39 cellular contexts compared by ENCODE assay signal in genomic region chr18:1446765-1447164, GRCh38.
"Had no signal": no experiment of that assay in that cellular context is flagged by ENCODE, and none has a peak within 500 bp of the region (broad histone marks: within the 10 kb centered on the region; RNA-seq: fewer than 3 reads in every experiment).

No MANE protein-coding gene starts in this region.

- H3K4me1 ChIP-seq: adrenal gland, ascending aorta, body of pancreas, breast epithelium had no signal

- H3K27me3 ChIP-seq: adrenal gland, ascending aorta, body of pancreas, brain microvascular endothelial cell, breast epithelium, cardiac muscle cell had no signal

- DNase-seq: activated effector memory CD4-positive, alpha-beta T cell treated with anti-CD3 and anti-CD28 coated beads, Interleukin-2, amount 50 U/mL, for 16 hours; activated effector memory CD4-positive, alpha-beta T cell treated with Interleukin-2 at 50 U/mL for 16 hours; activated gamma-delta T cell; activated gamma-delta T cell treated with Interleukin-2 at 50 U/mL for 16 hours; activated naive CD4-positive, alpha-beta T cell; activated naive CD4-positive, alpha-beta T cell treated with anti-CD3 and anti-CD28 coated beads for 36 hours; activated naive CD4-positive, alpha-beta T cell treated with anti-CD3 and anti-CD28 coated beads, Interleukin-2, amount 10 ng/mL, durations not matched to agents 7 days and 5 days; activated naive CD4-positive, alpha-beta T cell treated with anti-CD3 and anti-CD28 coated beads, Interleukin-2, amount 50 U/mL, for 16 hours; activated naive CD4-positive, alpha-beta T cell treated with Interleukin-2 at 50 U/mL for 16 hours; activated naive CD8-positive, alpha-beta T cell treated with anti-CD3 and anti-CD28 coated beads for 36 hours; activated naive CD8-positive, alpha-beta T cell treated with anti-CD3 and anti-CD28 coated beads, Interleukin-2, amount 10 ng/mL, durations not matched to agents 7 days and 5 days; activated naive CD8-positive, alpha-beta T cell treated with anti-CD3 and anti-CD28 coated beads, Interleukin-2, amount 50 U/mL, for 24 hours; activated T-cell treated with anti-CD3 and anti-CD28 coated beads, Interleukin-2, amount 50 U/mL, for 4 hours; activated T-cell treated with anti-CD3 and anti-CD28 coated beads, Interleukin-2, amount 50 U/mL, for 48 hours; activated T-cell treated with anti-CD3 and anti-CD28 coated beads, Interleukin-2, amount 50 U/mL, for 72 hours; adrenal gland; amniotic stem cell; amygdala; anterior cingulate cortex; aorta; body of pancreas; brain microvascular endothelial cell; caudate nucleus; central memory CD4-positive, alpha-beta T cell; cerebellar nuclear complex had no signal

- H3K27me3 Mint-ChIP-seq: activated naive CD4-positive, alpha-beta T cell treated with anti-CD3 and anti-CD28 coated beads, Interleukin-2, amount 10 ng/mL, durations not matched to agents 7 days and 5 days; activated naive CD4-positive, alpha-beta T cell treated with anti-CD3 and anti-CD28 coated beads, Interleukin-2, amount 50 U/mL, for 24 hours; activated naive CD8-positive, alpha-beta T cell; activated naive CD8-positive, alpha-beta T cell treated with anti-CD3 and anti-CD28 coated beads for 36 hours; activated naive CD8-positive, alpha-beta T cell treated with anti-CD3 and anti-CD28 coated beads, Interleukin-2, amount 10 ng/mL, durations not matched to agents 7 days and 5 days; activated naive CD8-positive, alpha-beta T cell treated with anti-CD3 and anti-CD28 coated beads, Interleukin-2, amount 50 U/mL, for 24 hours; activated T-helper 17 cell treated with anti-CD3 and anti-CD28 coated beads, Interleukin-2, amount 50 U/mL, for 72 hours; central memory CD8-positive, alpha-beta T cell had no signal

- H3K36me3 ChIP-seq: adrenal gland, ascending aorta, brain microvascular endothelial cell, breast epithelium, cardiac muscle cell had no signal

- H3K36me3 Mint-ChIP-seq: activated naive CD4-positive, alpha-beta T cell treated with anti-CD3 and anti-CD28 coated beads, Interleukin-2, amount 10 ng/mL, durations not matched to agents 7 days and 5 days; activated naive CD4-positive, alpha-beta T cell treated with anti-CD3 and anti-CD28 coated beads, Interleukin-2, amount 50 U/mL, for 24 hours; activated naive CD4-positive, alpha-beta T cell treated with anti-CD3 and anti-CD28 coated beads, Interleukin-2, amount 50 U/mL, for 72 hours; activated naive CD8-positive, alpha-beta T cell; activated naive CD8-positive, alpha-beta T cell treated with anti-CD3 and anti-CD28 coated beads for 36 hours; activated naive CD8-positive, alpha-beta T cell treated with anti-CD3 and anti-CD28 coated beads, Interleukin-2, amount 10 ng/mL, durations not matched to agents 7 days and 5 days; brain had no signal

- H3K4me3 ChIP-seq: adrenal gland, ascending aorta, body of pancreas, breast epithelium, cardiac muscle cell had no signal

- H3K9me3 Mint-ChIP-seq: activated naive CD4-positive, alpha-beta T cell treated with anti-CD3 and anti-CD28 coated beads for 36 hours; activated naive CD4-positive, alpha-beta T cell treated with anti-CD3 and anti-CD28 coated beads, Interleukin-2, amount 50 U/mL, for 24 hours; activated naive CD4-positive, alpha-beta T cell treated with anti-CD3 and anti-CD28 coated beads, Interleukin-2, amount 50 U/mL, for 72 hours; activated naive CD8-positive, alpha-beta T cell treated with anti-CD3 and anti-CD28 coated beads, Interleukin-2, amount 10 ng/mL, durations not matched to agents 7 days and 5 days; activated T-cell treated with anti-CD3 and anti-CD28 coated beads, Interleukin-2, amount 50 U/mL, for 4 hours; activated T-helper 1 cell treated with anti-CD3 and anti-CD28 coated beads, Interleukin-12 subunit alpha, Interleukin-12 subunit beta, Interleukin-2, Interleukin-4 antibody, amounts not matched to agents 30 ng/mL and 10 ng/mL and 1 ng/mL, durations not matched to agents 14 hours and 24 hours and 36 hours; activated T-helper 17 cell treated with anti-CD3 and anti-CD28 coated beads, Interleukin-2, amount 50 U/mL, for 72 hours; activated T-helper 2 cell treated with anti-CD3 and anti-CD28 coated beads, Interferon-gamma antibody, Interleukin-2, Interleukin-4, amounts not matched to agents 10 μg/mL and 5 μg/mL and 100 μg/mL, durations not matched to agents 14 hours and 24 hours and 36 hours; central memory CD8-positive, alpha-beta T cell had no signal

- H3K27ac ChIP-seq: adrenal gland, ascending aorta, body of pancreas, brain microvascular endothelial cell, breast epithelium, cardiac muscle cell had no signal

- H3K9me3 ChIP-seq: adrenal gland, ascending aorta, body of pancreas, breast epithelium had no signal

- H3K4me3 Mint-ChIP-seq: activated naive CD4-positive, alpha-beta T cell treated with anti-CD3 and anti-CD28 coated beads for 36 hours; activated naive CD4-positive, alpha-beta T cell treated with anti-CD3 and anti-CD28 coated beads, Interleukin-2, amount 10 ng/mL, durations not matched to agents 7 days and 5 days; activated naive CD4-positive, alpha-beta T cell treated with anti-CD3 and anti-CD28 coated beads, Interleukin-2, amount 50 U/mL, for 24 hours; activated naive CD8-positive, alpha-beta T cell; activated naive CD8-positive, alpha-beta T cell treated with anti-CD3 and anti-CD28 coated beads for 36 hours; activated naive CD8-positive, alpha-beta T cell treated with anti-CD3 and anti-CD28 coated beads, Interleukin-2, amount 10 ng/mL, durations not matched to agents 7 days and 5 days; activated naive CD8-positive, alpha-beta T cell treated with anti-CD3 and anti-CD28 coated beads, Interleukin-2, amount 50 U/mL, for 24 hours; activated T-cell treated with anti-CD3 and anti-CD28 coated beads, Interleukin-2, amount 50 U/mL, for 4 hours; activated T-cell treated with anti-CD3 and anti-CD28 coated beads, Interleukin-2, amount 50 U/mL, for 72 hours; activated T-helper 1 cell treated with anti-CD3 and anti-CD28 coated beads, Interleukin-12 subunit alpha, Interleukin-12 subunit beta, Interleukin-2, Interleukin-4 antibody, amounts not matched to agents 30 ng/mL and 10 ng/mL and 1 ng/mL, durations not matched to agents 14 hours and 24 hours and 36 hours; activated T-helper 17 cell treated with anti-CD3 and anti-CD28 coated beads, Interleukin-2, amount 50 U/mL, for 72 hours; brain; central memory CD8-positive, alpha-beta T cell had no signal

- ATAC-seq: activated naive CD4-positive, alpha-beta T cell treated with anti-CD3 and anti-CD28 coated beads, Interleukin-2, amount 50 U/mL, for 72 hours; activated naive CD8-positive, alpha-beta T cell treated with anti-CD3 and anti-CD28 coated beads, Interleukin-2, amount 50 U/mL, for 24 hours; activated T-cell treated with anti-CD3 and anti-CD28 coated beads, Interleukin-2, amount 50 U/mL, for 4 hours; activated T-cell treated with anti-CD3 and anti-CD28 coated beads, Interleukin-2, amount 50 U/mL, for 72 hours; activated T-helper 17 cell treated with anti-CD3 and anti-CD28 coated beads, Interleukin-2, amount 50 U/mL, for 72 hours; body of pancreas had no signal

- H3K4me1 Mint-ChIP-seq: activated naive CD4-positive, alpha-beta T cell treated with anti-CD3 and anti-CD28 coated beads, Interleukin-2, amount 10 ng/mL, durations not matched to agents 7 days and 5 days; activated naive CD4-positive, alpha-beta T cell treated with anti-CD3 and anti-CD28 coated beads, Interleukin-2, amount 50 U/mL, for 24 hours; activated naive CD8-positive, alpha-beta T cell treated with anti-CD3 and anti-CD28 coated beads for 36 hours; activated naive CD8-positive, alpha-beta T cell treated with anti-CD3 and anti-CD28 coated beads, Interleukin-2, amount 10 ng/mL, durations not matched to agents 7 days and 5 days; activated naive CD8-positive, alpha-beta T cell treated with anti-CD3 and anti-CD28 coated beads, Interleukin-2, amount 50 U/mL, for 24 hours; activated T-helper 17 cell treated with anti-CD3 and anti-CD28 coated beads, Interleukin-2, amount 50 U/mL, for 72 hours; brain; central memory CD8-positive, alpha-beta T cell had no signal

- H3K27ac Mint-ChIP-seq: activated naive CD4-positive, alpha-beta T cell treated with anti-CD3 and anti-CD28 coated beads for 36 hours; activated naive CD4-positive, alpha-beta T cell treated with anti-CD3 and anti-CD28 coated beads, Interleukin-2, amount 10 ng/mL, durations not matched to agents 7 days and 5 days; activated naive CD4-positive, alpha-beta T cell treated with anti-CD3 and anti-CD28 coated beads, Interleukin-2, amount 50 U/mL, for 24 hours; activated naive CD4-positive, alpha-beta T cell treated with anti-CD3 and anti-CD28 coated beads, Interleukin-2, amount 50 U/mL, for 72 hours; activated naive CD8-positive, alpha-beta T cell; activated naive CD8-positive, alpha-beta T cell treated with anti-CD3 and anti-CD28 coated beads for 36 hours; activated naive CD8-positive, alpha-beta T cell treated with anti-CD3 and anti-CD28 coated beads, Interleukin-2, amount 10 ng/mL, durations not matched to agents 7 days and 5 days; activated naive CD8-positive, alpha-beta T cell treated with anti-CD3 and anti-CD28 coated beads, Interleukin-2, amount 50 U/mL, for 24 hours; activated T-cell treated with anti-CD3 and anti-CD28 coated beads, Interleukin-2, amount 50 U/mL, for 72 hours; activated T-helper 1 cell treated with anti-CD3 and anti-CD28 coated beads, Interleukin-12 subunit alpha, Interleukin-12 subunit beta, Interleukin-2, Interleukin-4 antibody, amounts not matched to agents 30 ng/mL and 10 ng/mL and 1 ng/mL, durations not matched to agents 14 hours and 24 hours and 36 hours; activated T-helper 17 cell treated with anti-CD3 and anti-CD28 coated beads, Interleukin-2, amount 50 U/mL, for 72 hours; activated T-helper 2 cell treated with anti-CD3 and anti-CD28 coated beads, Interferon-gamma antibody, Interleukin-2, Interleukin-4, amounts not matched to agents 10 μg/mL and 5 μg/mL and 100 μg/mL, durations not matched to agents 14 hours and 24 hours and 36 hours; brain had no signal

- FAIRE-seq: astrocyte, bronchial epithelial cell, colon had no signal
